28 cellular contexts compared by ENCODE assay signal in the genomic region with DNA sequence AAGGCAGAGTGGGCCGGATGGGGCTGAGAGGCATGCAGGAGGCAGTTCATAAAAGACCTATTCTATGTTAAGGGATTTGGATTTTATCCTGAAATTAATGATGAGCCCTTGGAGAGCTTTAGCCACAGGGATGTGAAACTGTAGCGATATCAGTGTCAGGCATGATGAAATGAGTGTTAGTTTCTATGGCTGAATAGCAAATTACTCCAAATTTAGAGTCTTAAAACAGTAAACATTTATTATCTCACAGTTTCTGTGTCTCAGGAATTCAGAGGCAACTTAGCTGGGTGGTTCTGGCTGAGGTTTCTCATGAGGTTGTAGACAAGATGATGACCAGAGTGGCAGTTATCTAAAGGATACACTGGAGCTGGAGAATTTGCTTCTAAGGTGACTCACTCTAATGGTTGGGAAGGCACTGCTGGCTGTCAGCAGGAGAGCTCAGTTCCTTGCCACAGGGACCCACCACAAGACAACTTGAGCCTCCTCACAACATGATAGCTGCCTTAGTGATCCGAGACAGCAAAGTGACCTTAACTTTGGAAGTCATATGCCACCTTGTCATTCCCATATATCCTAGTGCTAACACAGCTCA. TPM values are rescaled to one million over a fixed set of nuclear protein-coding genes. Genes with fewer than 3 reads are reported as not detected.
A peak's percentile ranks its signal among the peaks of the same experiment; 100 is the strongest.
DNase-seq lines count a peak whose midpoint lies in the region; ATAC-seq and TF ChIP-seq lines count a peak whose summit lies in the region.
"Had no signal": no experiment of that assay in that cellular context is flagged by ENCODE, and none has a peak within 500 bp of the region (broad histone marks: within the 10 kb centered on the region; RNA-seq: fewer than 3 reads in every experiment).

No MANE protein-coding gene starts in this region.

- ATAC-seq in stimulated activated naive CD8-positive, alpha-beta T cell treated with anti-CD3 and anti-CD28 coated beads, Interleukin-15, Interleukin-2, amounts not matched to agents 100 U/mL and 50 U/mL, for 24 hours: no peak
- ATAC-seq in left colon: no peak
- ATAC-seq: left lobe of liver, right cardiac atrium had no signal

- no peaks in the 10 kb centered on the region for H3K36me3 ChIP-seq in PC-9 (ENCODE audit: low read depth)
- H3K36me3 ChIP-seq: ascending aorta, HAP-1, thoracic aorta had no signal

- H3K79me2 ChIP-seq in PC-9 (ENCODE audit: low read depth): no peaks in the 10 kb centered on the region

- intact Hi-C loops in PC-9 (cut with micrococcal nuclease; ENCODE audit: unreplicated experiment): loop anchor here (1.0 kb wide), 1 partner anchor 45 kb away; no protein-coding TSS in a partner anchor
- intact Hi-C loops in left colon (cut with DNase I, micrococcal nuclease): no loop called here

- peak overlapping the region; percentile 7 for H3K4me3 Mint-ChIP-seq in stimulated activated naive CD8-positive, alpha-beta T cell treated with anti-CD3 and anti-CD28 coated beads, Interleukin-15, Interleukin-2, amounts not matched to agents 100 ng/mL and 50 ng/mL, for 24 hours
- H3K4me3 Mint-ChIP-seq: activated CD4-positive, alpha-beta memory T cell treated with anti-CD3 and anti-CD28 coated beads, Interleukin-2, amount 10 ng/mL, durations not matched to agents 7 days and 5 days; dendritic cell treated with granulocyte-macrophage colony-stimulating factor and Interleukin-4, amounts not matched to agents 40 ng/mL and 50 ng/mL, for 4 days; nephron progenitor cell; stimulated activated naive B cell treated with anti-CD40 and anti-IgM and Interleukin-4, amounts not matched to agents 10 μg/mL and 1 μg/mL and 100 μg/mL, for 72 hours had no signal

- H3K4me3 ChIP-seq in PC-9: no peak overlapping the region
- H3K4me3 ChIP-seq: ascending aorta, HAP-1, thoracic aorta had no signal

- peaks cover 6% of the 10 kb centered on the region for H3F3A ChIP-seq in PC-9 (ENCODE audit: insufficient read depth, low read depth)

- H3K4me2 ChIP-seq in PC-9: 0 out of 2 replicates have a peak overlapping the region, but pooled peaks have one; percentile 18

- no peaks in the 10 kb centered on the region; the same call in 1 of the 2 replicates for H3K9me3 ChIP-seq in PC-9 (ENCODE audit: insufficient read depth, low read depth)

- BruUV-seq in PC-9 (replicated peaks; lab: Mats Ljungman, UMichigan): no TSS peak

- H3K27me3 Mint-ChIP-seq in stimulated activated naive CD8-positive, alpha-beta T cell treated with anti-CD3 and anti-CD28 coated beads, Interleukin-15, Interleukin-2, amounts not matched to agents 100 ng/mL and 50 ng/mL, for 24 hours: peaks cover 55% of the 10 kb centered on the region

- H4K20me1 ChIP-seq in PC-9 (ENCODE audit: insufficient read depth): no peaks in the 10 kb centered on the region

- H3K36me3 Mint-ChIP-seq in stimulated activated naive CD8-positive, alpha-beta T cell treated with anti-CD3 and anti-CD28 coated beads, Interleukin-15, Interleukin-2, amounts not matched to agents 100 ng/mL and 50 ng/mL, for 24 hours (ENCODE audit: low read depth): no peaks in the 10 kb centered on the region

- no peaks in the 10 kb centered on the region for H3K27me3 ChIP-seq in PC-9 (ENCODE audit: insufficient read depth, low read depth)
- H3K27me3 ChIP-seq: ascending aorta had no signal

- H2AFZ ChIP-seq in PC-9: no peak overlapping the region

- no peak for TF ChIP-seq POLR2A in erythroblast (IDR thresholded peaks at IDR 0.05; ENCODE audit: low read length)

- H3K27ac ChIP-seq in PC-9: no peak overlapping the region
- H3K27ac ChIP-seq: ascending aorta, thoracic aorta had no signal

- peaks cover 20% of the 10 kb centered on the region for H3K4me1 ChIP-seq in PC-9 (replicated peaks; ENCODE audit: insufficient read depth)

- DNase-seq in stimulated activated naive CD8-positive, alpha-beta T cell treated with anti-CD3 and anti-CD28 coated beads, Interleukin-15, Interleukin-2, amounts not matched to agents 100 U/mL and 50 U/mL, for 24 hours: no peak
- no peak for DNase-seq in PC-9
- DNase-seq in islet precursor cell: peak; percentile 77
- DNase-seq in left colon: no peak
- no peak for DNase-seq in erythroblast (lab: John Stamatoyannopoulos, UW)
- DNase-seq in ACHN: no peak
- DNase-seq: activated CD4-positive, CD25-positive, alpha-beta regulatory T cell; activated naive CD4-positive, alpha-beta T cell treated with anti-CD3 and anti-CD28 coated beads, Interleukin-2, amount 50 U/mL, for 16 hours; central memory CD4-positive, alpha-beta T cell; EL; Karpas-422; midbrain; NCI-H1105; NCI-H2081; NCI-H446; NCI-H82; nephron progenitor cell; right cardiac atrium; SHP77 treated with DMSO at 0.1 percent for 48 hours; stimulated activated naive B cell treated with anti-CD40 and anti-IgM and Interleukin-4, amounts not matched to agents 10 μg/mL and 1 μg/mL and 100 μg/mL, for 72 hours had no signal

- H3K9me2 ChIP-seq in PC-9 (ENCODE audit: insufficient read depth): no peaks in the 10 kb centered on the region

- peaks cover 8% of the 10 kb centered on the region for H3K9me3 Mint-ChIP-seq in stimulated activated naive CD8-positive, alpha-beta T cell treated with anti-CD3 and anti-CD28 coated beads, Interleukin-15, Interleukin-2, amounts not matched to agents 100 ng/mL and 50 ng/mL, for 24 hours

- CTCF ChIA-PET in PC-9 (lab: Charles Lee): no interaction called here

- H3K27ac Mint-ChIP-seq in stimulated activated naive CD8-positive, alpha-beta T cell treated with anti-CD3 and anti-CD28 coated beads, Interleukin-15, Interleukin-2, amounts not matched to agents 100 ng/mL and 50 ng/mL, for 24 hours: peak overlapping the region; percentile 87
- H3K27ac Mint-ChIP-seq: activated CD4-positive, alpha-beta memory T cell treated with anti-CD3 and anti-CD28 coated beads, Interleukin-2, amount 10 ng/mL, durations not matched to agents 7 days and 5 days; CD14-positive monocyte; dendritic cell treated with granulocyte-macrophage colony-stimulating factor and Interleukin-4, amounts not matched to agents 40 ng/mL and 50 ng/mL, for 4 days; nephron progenitor cell; stimulated activated naive B cell treated with anti-CD40 and anti-IgM and Interleukin-4, amounts not matched to agents 10 μg/mL and 1 μg/mL and 100 μg/mL, for 72 hours had no signal

- in situ Hi-C loops in ACHN (cut with HindIII; ENCODE audit: low pct_ligation_motif_present, low pct_unique_long_range_greater_than_20kb, low sequenced_read_pairs): no loop called here

- POLR2A ChIA-PET in PC-9 (lab: Charles Lee; ENCODE audit: unreplicated experiment): interaction anchor here (0.6 kb wide), 1 partner anchor 159 kb away, joined by 3 read pairs; no protein-coding TSS in a partner anchor

- H3K4me1 Mint-ChIP-seq in stimulated activated naive CD8-positive, alpha-beta T cell treated with anti-CD3 and anti-CD28 coated beads, Interleukin-15, Interleukin-2, amounts not matched to agents 100 ng/mL and 50 ng/mL, for 24 hours (ENCODE audit: low read depth): peaks cover 25% of the 10 kb centered on the region

- no peak for TF ChIP-seq CTCF in PC-9 (conservative IDR thresholded peaks at IDR 0.05)

RNA-seq across cellular contexts. Expression of gene SFTPD, which starts 36.7 kb away (rescaled TPM):
- 1.5 TPM in 1 of 2 replicates, not detected in the other for total RNA-seq in PC-9 (2021)
- total RNA-seq in left colon: not detected
- total RNA-seq: activated CD4-positive, alpha-beta memory T cell treated with anti-CD3 and anti-CD28 coated beads, Interleukin-2, amount 10 ng/mL, durations not matched to agents 7 days and 5 days; ascending aorta had no signal
